ENCODE assay signal across 11 cellular contexts in genomic region chr15:41870689-41871081, GRCh38. TPM values are rescaled to one million over a fixed set of nuclear protein-coding genes. Genes with fewer than 3 reads are reported as not detected.
DNase-seq lines count a peak whose midpoint lies in the region; ATAC-seq and TF ChIP-seq lines count a peak whose summit lies in the region.
"Had no signal": no experiment of that assay in that cellular context is flagged by ENCODE, and none has a peak within 500 bp of the region (broad histone marks: within the 10 kb centered on the region; RNA-seq: fewer than 3 reads in every experiment).

No MANE protein-coding gene starts in this region.

- 23% methylated on average over 3 of the region's 9 CpGs for WGBS in right lobe of liver (ENCODE audit: insufficient coverage, low coverage, low lambda C conversion rate, missing lambda C conversion rate)

- intact Hi-C loops in right lobe of liver (cut with DNase I) (no loop called here), upper lobe of right lung (cut with DNase I) (no loop called here)

- peak; percentile 60 for DNase-seq in activated gamma-delta T cell treated with Interleukin-2 at 50 U/mL for 16 hours
- DNase-seq in activated gamma-delta T cell (lab: John Stamatoyannopoulos, UW), result no peak
- peak; percentile 36 for DNase-seq in activated gamma-delta T cell treated with anti-CD3 and anti-CD28 coated beads, Interleukin-2, amount 50 U/mL, for 16 hours (ENCODE audit: low read depth)
- peak in 2 of 3 donors; percentile 72 to 73 for DNase-seq in right lobe of liver
- DNase-seq in stimulated activated naive CD4-positive, alpha-beta T cell treated with Interleukin-2 at 50 U/mL for 16 hours (lab: John Stamatoyannopoulos, UW), result peak; percentile 47
- no peak for DNase-seq in DMS153 (lab: John Stamatoyannopoulos, UW)
- DNase-seq in upper lobe of right lung, result no peak
- DNase-seq: NCI-H2171 treated with DMSO at 0.1 percent for 48 hours had no signal

- H3K4me3 ChIP-seq in right lobe of liver (no peak overlapping the region), upper lobe of right lung (no peak overlapping the region)
- H3K4me3 ChIP-seq: dorsolateral prefrontal cortex, pancreas had no signal

- no peak overlapping the region for H3K27ac ChIP-seq in right lobe of liver
- no peak overlapping the region for H3K27ac ChIP-seq in upper lobe of right lung
- H3K27ac ChIP-seq: pancreas had no signal

- ATAC-seq in right lobe of liver (peak; percentile 46 to 82 (median 57)), upper lobe of right lung (no peak), HG03139 (IDR thresholded peaks at IDR 0.05; ENCODE audit: unreplicated experiment) (no peak)

- peaks cover 0 to 22% (median 3%) of the 10 kb centered on the region in 4 donors for H3K4me1 ChIP-seq in right lobe of liver
- no peaks in the 10 kb centered on the region for H3K4me1 ChIP-seq in upper lobe of right lung
- H3K4me1 ChIP-seq: pancreas had no signal

- H3K36me3 ChIP-seq in right lobe of liver, result no peaks in the 10 kb centered on the region
- H3K36me3 ChIP-seq in upper lobe of right lung, result no peaks in the 10 kb centered on the region
- H3K36me3 ChIP-seq: pancreas had no signal

- no peaks in the 10 kb centered on the region for H3K9me3 ChIP-seq in right lobe of liver
- H3K9me3 ChIP-seq in upper lobe of right lung, result no peaks in the 10 kb centered on the region
- H3K9me3 ChIP-seq: pancreas had no signal

- no peaks in the 10 kb centered on the region for H3K27me3 ChIP-seq in right lobe of liver
- no peaks in the 10 kb centered on the region for H3K27me3 ChIP-seq in upper lobe of right lung
- H3K27me3 ChIP-seq: dorsolateral prefrontal cortex, pancreas had no signal

- TF ChIP-seq CTCF in right lobe of liver (IDR thresholded peaks at IDR 0.05) (no peak), upper lobe of right lung (IDR thresholded peaks at IDR 0.05) (no peak)

- no peak for TF ChIP-seq POLR2A in right lobe of liver (IDR thresholded peaks at IDR 0.05)

RNA-seq across cellular contexts. Expression of gene SPTBN5, which starts 23.2 kb away (rescaled TPM):
- total RNA-seq in right lobe of liver (1 to 10 TPM in 2 of 6 experiments, under 1 TPM in 4; 0.06 to 3.2 (median 0.81) TPM), upper lobe of right lung (1.9 TPM)

RNA-seq across cellular contexts. Expression of gene PLA2G4B, which starts 32.0 kb away (rescaled TPM):
- 1 to 10 TPM in 5 of 6 experiments, under 1 TPM in 1; 0.31 to 7.3 (median 4.7) TPM for total RNA-seq in right lobe of liver
- total RNA-seq in upper lobe of right lung, result 14.4 TPM

RNA-seq across cellular contexts. Expression of gene JMJD7, which starts 42.8 kb away (rescaled TPM):
- total RNA-seq in right lobe of liver (1 to 10 TPM; 6.0 to 8.6 (median 7.3) TPM), upper lobe of right lung (36.7 TPM)

Comparison
In these comparisons a context has a peak if more than half of its experiments do, and no peak if none do; other contexts are left out.
1. DNase-seq: peak in activated gamma-delta T cell treated with Interleukin-2 at 50 U/mL for 16 hours (single experiment), activated gamma-delta T cell treated with anti-CD3 and anti-CD28 coated beads, Interleukin-2, amount 50 U/mL, for 16 hours (single experiment), right lobe of liver (2 of 3) and stimulated activated naive CD4-positive, alpha-beta T cell treated with Interleukin-2 at 50 U/mL for 16 hours (single experiment); none in activated gamma-delta T cell (single experiment), DMS153 (single experiment) and upper lobe of right lung (single experiment).
2. ATAC-seq: peak in right lobe of liver (4 of 4); none in upper lobe of right lung (single experiment) and HG03139 (single experiment).